In genomic region chr5:103780794-103781193, GRCh38 we compare ENCODE assay signal across 18 cellular contexts.
DNase-seq lines count a peak whose midpoint lies in the region; TF ChIP-seq lines count a peak whose summit lies in the region.
"Had no signal": no experiment of that assay in that cellular context is flagged by ENCODE, and none has a peak within 500 bp of the region (broad histone marks: within the 10 kb centered on the region; RNA-seq: fewer than 3 reads in every experiment).

No MANE protein-coding gene starts in this region.

- peaks cover 4 to 22% (median 10%) of the 10 kb centered on the region in 6 donors for H3K9me3 Mint-ChIP-seq in immature natural killer cell

- no peak overlapping the region for H3K4me3 Mint-ChIP-seq in immature natural killer cell
- H3K4me3 Mint-ChIP-seq: B cell; CD4-positive, CD25-positive, alpha-beta regulatory T cell; CD8-positive, alpha-beta T cell had no signal

- no peaks in the 10 kb centered on the region for H3K9me3 ChIP-seq in MM.1S (replicated peaks; ENCODE audit: insufficient read depth, low read length)
- H3K9me3 ChIP-seq in ovary: no peaks in the 10 kb centered on the region

- WGBS in ovary, 3 donors: 47 to 57% (median 49%) methylated on average over 2 of the region's 2 CpGs

- H3K36me3 ChIP-seq in MM.1S (replicated peaks; ENCODE audit: insufficient read depth, low read length) (no peaks in the 10 kb centered on the region), ovary (no peaks in the 10 kb centered on the region)
- H3K36me3 ChIP-seq: BLaER1 had no signal

- H3K9me2 ChIP-seq in MM.1S (replicated peaks; ENCODE audit: insufficient read depth, low read length): no peaks in the 10 kb centered on the region

- H4K20me1 ChIP-seq in MM.1S (ENCODE audit: insufficient read depth, low read length): no peaks in the 10 kb centered on the region
- H4K20me1 ChIP-seq: BLaER1 had no signal

- no peaks in the 10 kb centered on the region for H3K79me2 ChIP-seq in MM.1S (ENCODE audit: low read length)

- H3K4me2 ChIP-seq in MM.1S (ENCODE audit: low read depth, low read length): no peak overlapping the region
- H3K4me2 ChIP-seq: BLaER1 had no signal

- H3K36me3 Mint-ChIP-seq in immature natural killer cell: no peaks in the 10 kb centered on the region
- H3K36me3 Mint-ChIP-seq: CD8-positive, alpha-beta T cell had no signal

- H2AFZ ChIP-seq in MM.1S (ENCODE audit: low read length): no peak overlapping the region

- no peak for TF ChIP-seq POLR2A in ovary (IDR thresholded peaks at IDR 0.05)

- no peak for TF ChIP-seq EP300 in ovary (IDR thresholded peaks at IDR 0.05)

- no peaks in the 10 kb centered on the region for H3F3A ChIP-seq in MM.1S (ENCODE audit: insufficient read depth, low read length)

- H3K27ac ChIP-seq in MM.1S (ENCODE audit: low read length) (no peak overlapping the region), ovary (no peak overlapping the region)
- H3K27ac ChIP-seq: BLaER1, C4-2B had no signal

- H3K4me1 ChIP-seq in MM.1S (ENCODE audit: low read length): no peaks in the 10 kb centered on the region
- no peaks in the 10 kb centered on the region for H3K4me1 ChIP-seq in ovary (ENCODE audit: insufficient read depth)
- H3K4me1 ChIP-seq: BLaER1 had no signal

- no peak for TF ChIP-seq CTCF in MM.1S (IDR thresholded peaks at IDR 0.05; ENCODE audit: low read length)
- no peak for TF ChIP-seq CTCF in ovary (IDR thresholded peaks at IDR 0.05)

- H3K4me1 Mint-ChIP-seq in immature natural killer cell: no peaks in the 10 kb centered on the region
- H3K4me1 Mint-ChIP-seq: B cell; CD4-positive, CD25-positive, alpha-beta regulatory T cell had no signal

- no peak overlapping the region for H3K9ac ChIP-seq in MM.1S (ENCODE audit: low read length)
- H3K9ac ChIP-seq: BLaER1 had no signal

- H3K27me3 Mint-ChIP-seq in immature natural killer cell (ENCODE audit: low read depth in 3 of 3): peaks cover 0 to 2% (median 0%) of the 10 kb centered on the region in 3 donors
- H3K27me3 Mint-ChIP-seq: B cell; CD4-positive, CD25-positive, alpha-beta regulatory T cell had no signal

- no peaks in the 10 kb centered on the region for H3K27me3 ChIP-seq in MM.1S (replicated peaks; ENCODE audit: insufficient read depth, low read length)
- no peaks in the 10 kb centered on the region for H3K27me3 ChIP-seq in ovary
- H3K27me3 ChIP-seq: BLaER1 had no signal

- no peak overlapping the region for H3K27ac Mint-ChIP-seq in immature natural killer cell
- H3K27ac Mint-ChIP-seq: B cell; CD4-positive, CD25-positive, alpha-beta regulatory T cell; CD8-positive, alpha-beta T cell had no signal

- DNase-seq in GM03348 (ENCODE audit: low spot score): peak; percentile 8
- DNase-seq in amniotic epithelial cell (ENCODE audit: low read depth): peak; percentile 66
- DNase-seq in fibroblast of peridontal ligament (ENCODE audit: extremely low read depth): peak; percentile 38
- no peak for DNase-seq in MM.1S
- DNase-seq in immature natural killer cell: no peak
- no peak for DNase-seq in H4 (ENCODE audit: low spot score)
- no peak for DNase-seq in ovary
- DNase-seq: CD4-positive, CD25-positive, alpha-beta regulatory T cell; CD8-positive, alpha-beta T cell; DMS53; DMS79 treated with DMSO at 0.1 percent for 48 hours; GF-D8; GOT3; H7; HCEC 1CT had no signal

- H3K4me3 ChIP-seq in MM.1S (ENCODE audit: low read length): no peak overlapping the region
- H3K4me3 ChIP-seq in ovary: no peak overlapping the region
- H3K4me3 ChIP-seq: BLaER1 had no signal

- intact Hi-C loops in ovary (cut with DNase I): no loop called here

Comparison
In these comparisons a context has a peak if more than half of its experiments do, and no peak if none do; other contexts are left out.
1. DNase-seq: peak in GM03348 (single experiment), amniotic epithelial cell (single experiment) and fibroblast of peridontal ligament (single experiment); none in MM.1S (single experiment), immature natural killer cell (0 of 3), H4 (single experiment) and ovary (0 of 5).